8 cellular contexts compared by ENCODE assay signal in genomic region chr14:92793709-92794546, GRCh38. TPM values are rescaled to one million over a fixed set of nuclear protein-coding genes. Genes with fewer than 3 reads are reported as not detected.
DNase-seq lines count a peak whose midpoint lies in the region; ATAC-seq, FAIRE-seq and TF ChIP-seq lines count a peak whose summit lies in the region.

Gene GOLGA5, plus strand, starts transcription at chr14:92794305. Its CDS starts 3,133 bp downstream, at chr14:92797438.

- peaks cover 23% of the 10 kb centered on the region for H3K36me3 Mint-ChIP-seq in T-helper 2 cell treated with Interferon-gamma antibody and Interleukin-4, amounts not matched to agents 5 μg/mL and 100 μg/mL, for 36 hours (ENCODE audit: low read depth)

- H3K9me3 ChIP-seq in ascending aorta = peaks cover 7 to 15% of the 10 kb centered on the region in 2 donors
- peaks cover 7 to 14% of the 10 kb centered on the region in 2 donors for H3K9me3 ChIP-seq in right atrium auricular region
- H3K9me3 ChIP-seq in psoas muscle = peaks cover 15% of the 10 kb centered on the region

- H3K27ac Mint-ChIP-seq in T-helper 2 cell treated with Interferon-gamma antibody and Interleukin-4, amounts not matched to agents 5 μg/mL and 100 μg/mL, for 36 hours = peak within 1 kb of the TSS; percentile 96

- H3K4me3 ChIP-seq in ascending aorta (peak within 1 kb of the TSS; percentile 80 to 98), right atrium auricular region (peak within 1 kb of the TSS; percentile 97 to 98), psoas muscle (peak within 1 kb of the TSS; percentile 84)

- H3K4me1 Mint-ChIP-seq in T-helper 2 cell treated with Interferon-gamma antibody and Interleukin-4, amounts not matched to agents 5 μg/mL and 100 μg/mL, for 36 hours (ENCODE audit: low read depth) = peaks cover 21% of the 10 kb centered on the region

- no peaks in the 10 kb centered on the region for H3K27me3 ChIP-seq in ascending aorta
- H3K27me3 ChIP-seq in right atrium auricular region = no peaks in the 10 kb centered on the region
- H3K27me3 ChIP-seq in psoas muscle (ENCODE audit: insufficient read depth in 3 of 3, low read length in 2 of 3) = no peaks in the 10 kb centered on the region

- peaks cover 23% of the 10 kb centered on the region for H3K9me3 Mint-ChIP-seq in T-helper 2 cell treated with Interferon-gamma antibody and Interleukin-4, amounts not matched to agents 5 μg/mL and 100 μg/mL, for 36 hours

- DNase-seq in NCI-H1930 (lab: John Stamatoyannopoulos, UW) (peak; percentile 97 to 100), ascending aorta (ENCODE audit: low spot score in 2 of 2) (peak; percentile 88 to 99), right atrium auricular region (ENCODE audit: low spot score) (peak; percentile 99), psoas muscle (peak; percentile 97 to 99), urothelium cell line (ENCODE audit: low spot score) (peak; percentile 92)
- DNase-seq in T-helper 2 cell treated with Interferon-gamma antibody and Interleukin-4, amounts not matched to agents 5 μg/mL and 100 μg/mL, for 36 hours (ENCODE audit: low spot score) = peak; percentile 99

- H3K27ac ChIP-seq in ascending aorta = peak within 1 kb of the TSS; percentile 85 to 93
- peak within 1 kb of the TSS; percentile 91 for H3K27ac ChIP-seq in right atrium auricular region
- peak within 1 kb of the TSS; percentile 88 for H3K27ac ChIP-seq in psoas muscle

- peak; percentile 7 to 23 (median 15) for TF ChIP-seq CTCF in ascending aorta (IDR thresholded peaks at IDR 0.05)
- peak in 1 of 2 donors; percentile 39 for TF ChIP-seq CTCF in right atrium auricular region (IDR thresholded peaks at IDR 0.05)
- TF ChIP-seq CTCF in psoas muscle (IDR thresholded peaks at IDR 0.05) = peak; percentile 11

- H3K27me3 Mint-ChIP-seq in T-helper 2 cell treated with Interferon-gamma antibody and Interleukin-4, amounts not matched to agents 5 μg/mL and 100 μg/mL, for 36 hours (ENCODE audit: low read depth) = peaks cover 3% of the 10 kb centered on the region

- H3K4me3 Mint-ChIP-seq in T-helper 2 cell treated with Interferon-gamma antibody and Interleukin-4, amounts not matched to agents 5 μg/mL and 100 μg/mL, for 36 hours = peak within 1 kb of the TSS; percentile 99

- peak; percentile 96 for ATAC-seq in GM18502 (IDR thresholded peaks at IDR 0.05; ENCODE audit: poor library complexity, unreplicated experiment)
- peak; percentile 94 for ATAC-seq in HG02970 (IDR thresholded peaks at IDR 0.05; ENCODE audit: low FRiP score, unreplicated experiment)
- ATAC-seq in psoas muscle = peak; percentile 99

- 1% methylated on average over 60 to 71 of the region's 71 CpGs for WGBS in psoas muscle, 3 donors

- H3K36me3 ChIP-seq in ascending aorta (peaks cover 9 to 17% of the 10 kb centered on the region in 2 donors), right atrium auricular region (peaks cover 14% of the 10 kb centered on the region), psoas muscle (ENCODE audit: insufficient read depth in 1 of 2, low read depth in 1 of 2) (peaks cover 0 to 26% of the 10 kb centered on the region in 2 donors)

- intact Hi-C loops in ascending aorta (cut with DNase I) = loop anchor here (1.0 to 10.0 kb wide), 4 partner anchors 46 to 1282 kb away; partner anchors contain the start of genes CPSF2, LGMN, NDUFB1 and PPP4R3A
- intact Hi-C loops in psoas muscle (cut with DNase I) = loop anchor here in 1 of 2 donors (5.0 kb wide), 1 partner anchor 47 kb away; the partner anchor contains the start of gene LGMN

- FAIRE-seq in urothelium cell line (lab: Jason Lieb, UNC) = peak; percentile 93

- peaks cover 0 to 16% of the 10 kb centered on the region in 2 donors for H3K4me1 ChIP-seq in ascending aorta
- H3K4me1 ChIP-seq in right atrium auricular region = peaks cover 0 to 17% of the 10 kb centered on the region in 2 donors
- H3K4me1 ChIP-seq in psoas muscle = peaks cover 15% of the 10 kb centered on the region

RNA-seq across cellular contexts. Expression of gene GOLGA5, which starts in this region (rescaled TPM):
- 26.3 TPM for total RNA-seq in ascending aorta
- 10 to 100 TPM; 24.2 to 28.3 TPM for total RNA-seq in right atrium auricular region
- total RNA-seq in psoas muscle = 10 to 100 TPM; 19.8 to 27.7 (median 25.1) TPM
- polyA plus RNA-seq in psoas muscle = 10 to 100 TPM; 23.4 to 59.1 (median 23.4) TPM

Comparison
In these comparisons a context has a peak if more than half of its experiments do, and no peak if none do; other contexts are left out.
1. Peak in every context shown above with its lines: DNase-seq, ATAC-seq, H3K4me3 ChIP-seq and H3K27ac ChIP-seq.